1 cellular context compared by ENCODE assay signal in the genomic region with DNA sequence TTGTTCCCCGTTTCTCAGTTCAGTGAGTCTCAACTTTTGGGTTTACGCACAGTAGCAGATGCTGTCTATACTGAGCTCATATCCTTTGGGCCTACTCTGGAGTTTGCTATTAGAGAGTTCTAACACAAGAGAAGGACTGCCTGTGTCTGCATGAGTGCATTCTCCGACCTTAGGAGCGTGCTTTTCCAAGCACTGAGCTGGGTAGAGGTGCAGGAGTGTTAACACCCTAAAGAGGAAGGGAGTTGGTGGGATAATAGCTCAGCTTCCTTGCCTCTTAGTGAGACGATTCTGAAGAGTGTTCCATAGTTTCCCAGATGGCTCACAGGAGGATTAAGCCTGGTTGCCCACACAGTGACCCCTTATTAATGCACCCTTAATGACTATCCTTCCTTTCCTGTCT.
TF ChIP-seq lines count a peak whose summit lies in the region.

No MANE protein-coding gene starts in this region.

TF ChIP-seq in HEK293T, 16 proteins besides CTCF, POLR2A, EP300 and RAD21 (continued from another document):
- TF ChIP-seq ZNF384 (IDR thresholded peaks at IDR 0.05) (no peak), SP1 (IDR thresholded peaks at IDR 0.05) (no peak)
